Comparison of ENCODE assay signal across 9 cellular contexts in genomic region chr10:77004917-77005564, GRCh38.
DNase-seq lines count a peak whose midpoint lies in the region; ATAC-seq, FAIRE-seq and TF ChIP-seq lines count a peak whose summit lies in the region.
"Had no signal": no experiment of that assay in that cellular context is flagged by ENCODE, and none has a peak within 500 bp of the region (broad histone marks: within the 10 kb centered on the region; RNA-seq: fewer than 3 reads in every experiment).

No MANE protein-coding gene starts in this region.

- in situ Hi-C loops in GM12878 (cut with MboI) = no loop called here

- no peak overlapping the region for H3K4me3 ChIP-seq in GM12878
- no peak overlapping the region for H3K4me3 ChIP-seq in thyroid gland (replicated peaks in 1 of 3)

- TF ChIP-seq CTCF in AG09319 (IDR thresholded peaks at IDR 0.05; ENCODE audit: low read depth, low read length) = peak; percentile 84
- TF ChIP-seq CTCF in GM12878 (IDR thresholded peaks at IDR 0.05 in 2 of 3, conservative IDR thresholded peaks at IDR 0.05 in 1 of 3; ENCODE audit: control insufficient read depth in 2 of 3, extremely low read depth in 1 of 3, insufficient read depth in 1 of 3, low read depth in 3 of 3, low read length in 3 of 3) = peak; percentile 68 to 76 (median 75)
- peak in 4 of 6 experiments; percentile 48 to 75 (median 74) for TF ChIP-seq CTCF in thyroid gland (IDR thresholded peaks at IDR 0.05)

- H2AFZ ChIP-seq in GM12878 (ENCODE audit: control insufficient read depth, low read depth, low read length) = no peak overlapping the region

- WGBS in GM12878 (ENCODE audit: insufficient coverage, insufficient replicate concordance, low lambda C conversion rate, missing lambda C conversion rate) = 67% methylated on average over 3 of the region's 3 CpGs
- 36 to 48% methylated on average over 3 of the region's 3 CpGs for WGBS in thyroid gland, 2 donors

- POLR2A ChIA-PET in GM12878 (lab: Charles Lee) = no interaction called here
- POLR2A ChIA-PET in activated CD4-positive, alpha-beta T cell treated with anti-CD3 and anti-CD28 coated beads, Interleukin-2, amount 10 ng/mL, durations not matched to agents 7 days and 5 days (lab: Charles Lee) = no interaction called here

- H3K4me2 ChIP-seq in GM12878 (ENCODE audit: control insufficient read depth, insufficient read depth) = no peak overlapping the region

- H3K4me1 Mint-ChIP-seq in immature natural killer cell = no peaks in the 10 kb centered on the region
- no peaks in the 10 kb centered on the region for H3K4me1 Mint-ChIP-seq in activated CD4-positive, alpha-beta T cell treated with anti-CD3 and anti-CD28 coated beads, Interleukin-2, amount 10 ng/mL, durations not matched to agents 7 days and 5 days

- H3K79me2 ChIP-seq in GM12878 (ENCODE audit: control insufficient read depth, insufficient read depth, low read length) = no peaks in the 10 kb centered on the region

- H3K9me3 ChIP-seq in GM12878 (replicated peaks; ENCODE audit: control insufficient read depth, insufficient read depth, low read length) (no peaks in the 10 kb centered on the region), thyroid gland (no peaks in the 10 kb centered on the region)

- H3K27me3 ChIP-seq in GM12878 (replicated peaks in 1 of 2; ENCODE audit: control insufficient read depth in 2 of 2, insufficient read depth in 2 of 2, low read length in 1 of 2) (no peaks in the 10 kb centered on the region), thyroid gland (no peaks in the 10 kb centered on the region)

- FAIRE-seq in GM18507 (lab: Jason Lieb, UNC) (peak; percentile 41), GM12878 (lab: Jason Lieb, UNC) (no peak)

- no peaks in the 10 kb centered on the region for H4K20me1 ChIP-seq in GM12878 (ENCODE audit: control insufficient read depth, insufficient read depth)

- H3K9ac ChIP-seq in GM12878 (ENCODE audit: control insufficient read depth, insufficient read depth, low read length) = no peak overlapping the region

- peak; percentile 53; the same call in 2 of the 3 replicates for ATAC-seq in GM12878
- no peak for ATAC-seq in GM19455 (IDR thresholded peaks at IDR 0.05; ENCODE audit: unreplicated experiment)

- no peaks in the 10 kb centered on the region for H3K36me3 Mint-ChIP-seq in immature natural killer cell
- no peaks in the 10 kb centered on the region for H3K36me3 Mint-ChIP-seq in activated CD4-positive, alpha-beta T cell treated with anti-CD3 and anti-CD28 coated beads, Interleukin-2, amount 10 ng/mL, durations not matched to agents 7 days and 5 days (ENCODE audit: low read depth)

- TF ChIP-seq POLR2A in GM12878 (IDR thresholded peaks at IDR 0.05; ENCODE audit: low read depth, low read length) (no peak), thyroid gland (IDR thresholded peaks at IDR 0.05) (no peak)

- DNase-seq in AG09319 (ENCODE audit: extremely low read depth, low read depth) = peak; percentile 54
- DNase-seq in GM18507 (ENCODE audit: extremely low spot score, insufficient read length, low read depth) = no peak
- peak; percentile 21 for DNase-seq in NCI-H146 treated with DMSO at 0.1 percent for 48 hours (lab: John Stamatoyannopoulos, UW; ENCODE audit: unreplicated experiment)
- DNase-seq in GM12878 (ENCODE audit: low read depth, low spot score) = no peak
- DNase-seq in immature natural killer cell = peak in 2 of 3 donors; percentile 2 to 4
- peak; percentile 15 to 21 for DNase-seq in thyroid gland
- no peak for DNase-seq in activated CD4-positive, alpha-beta T cell treated with anti-CD3 and anti-CD28 coated beads, Interleukin-2, amount 10 ng/mL, durations not matched to agents 7 days and 5 days

- no peak overlapping the region for H3K27ac Mint-ChIP-seq in immature natural killer cell
- no peak overlapping the region for H3K27ac Mint-ChIP-seq in activated CD4-positive, alpha-beta T cell treated with anti-CD3 and anti-CD28 coated beads, Interleukin-2, amount 10 ng/mL, durations not matched to agents 7 days and 5 days

- no peaks in the 10 kb centered on the region for H3K36me3 ChIP-seq in GM12878 (ENCODE audit: control insufficient read depth in 2 of 2, insufficient read depth in 2 of 2, low read length in 1 of 2)
- H3K36me3 ChIP-seq in thyroid gland = no peaks in the 10 kb centered on the region

- TF ChIP-seq RAD21 in GM12878 (IDR thresholded peaks at IDR 0.05; ENCODE audit: insufficient read depth, low read depth, low read length) = peak; percentile 60

- intact Hi-C loops in GM12878 (cut with micrococcal nuclease; ENCODE audit: unreplicated experiment) (loop anchor here (5.0 kb wide), 1 partner anchor 107 kb away; no protein-coding TSS in a partner anchor), thyroid gland (cut with DNase I) (no loop called here)

- no peak for TF ChIP-seq EP300 in GM12878 (IDR thresholded peaks at IDR 0.05; ENCODE audit: borderline replicate concordance in 1 of 2, control insufficient read depth in 1 of 2, low read depth in 2 of 2, low read length in 2 of 2)

- no peak overlapping the region for H3K4me3 Mint-ChIP-seq in immature natural killer cell
- H3K4me3 Mint-ChIP-seq in activated CD4-positive, alpha-beta T cell treated with anti-CD3 and anti-CD28 coated beads, Interleukin-2, amount 10 ng/mL, durations not matched to agents 7 days and 5 days = no peak overlapping the region

- BruUV-seq in GM12878 (replicated peaks; lab: Mats Ljungman, UMichigan) = no TSS peak

- CTCF ChIA-PET in GM12878 (lab: Yijun Ruan, JAX) = interaction anchor here (0.8 to 3.3 kb wide), 23 partner anchors 8 to 798 kb away, joined by 3 to 20 read pairs (median 5); no protein-coding TSS in a partner anchor
- CTCF ChIA-PET in activated CD4-positive, alpha-beta T cell treated with anti-CD3 and anti-CD28 coated beads, Interleukin-2, amount 10 ng/mL, durations not matched to agents 7 days and 5 days (lab: Charles Lee) = interaction anchor here (1.4 kb wide), 1 partner anchor 14 kb away, joined by 4 read pairs; no protein-coding TSS in a partner anchor

- RAD21 ChIA-PET in GM12878 (lab: Charles Lee; ENCODE audit: unreplicated experiment) = interaction anchor here (0.6 to 1.0 kb wide), 4 partner anchors 20 to 131 kb away, joined by 4 to 6 read pairs (median 4); no protein-coding TSS in a partner anchor

- no peak overlapping the region for H3K27ac ChIP-seq in GM12878 (ENCODE audit: control insufficient read depth, insufficient read depth)
- no peak overlapping the region for H3K27ac ChIP-seq in thyroid gland
- H3K27ac ChIP-seq: epithelial cell of prostate had no signal

- H3K27me3 Mint-ChIP-seq in immature natural killer cell (ENCODE audit: low read depth in 3 of 3) = peaks cover 0 to 6% (median 4%) of the 10 kb centered on the region in 3 donors
- peaks cover 4% of the 10 kb centered on the region for H3K27me3 Mint-ChIP-seq in activated CD4-positive, alpha-beta T cell treated with anti-CD3 and anti-CD28 coated beads, Interleukin-2, amount 10 ng/mL, durations not matched to agents 7 days and 5 days

- H3K9me3 Mint-ChIP-seq in immature natural killer cell = no peaks in the 10 kb centered on the region
- no peaks in the 10 kb centered on the region for H3K9me3 Mint-ChIP-seq in activated CD4-positive, alpha-beta T cell treated with anti-CD3 and anti-CD28 coated beads, Interleukin-2, amount 10 ng/mL, durations not matched to agents 7 days and 5 days

- H3K4me1 ChIP-seq in GM12878 (ENCODE audit: control insufficient read depth, insufficient read depth, low read length) (no peaks in the 10 kb centered on the region), thyroid gland (peaks cover 0 to 16% of the 10 kb centered on the region in 2 donors)

- SMC1A ChIA-PET in GM12878 (lab: Charles Lee; ENCODE audit: uncharacterized antibody, unreplicated experiment) = interaction anchor here (0.7 to 1.8 kb wide), 14 partner anchors 8 to 452 kb away, joined by 3 to 11 read pairs (median 4); no protein-coding TSS in a partner anchor

TF ChIP-seq in GM12878, 131 proteins besides CTCF, POLR2A, EP300 and RAD21:
- TF ChIP-seq TARDBP (IDR thresholded peaks at IDR 0.05; ENCODE audit: borderline replicate concordance) = no peak
- TF ChIP-seq ZSCAN29 (IDR thresholded peaks at IDR 0.05) = no peak
- TF ChIP-seq NBN (IDR thresholded peaks at IDR 0.05) = no peak
- no peak for TF ChIP-seq TBL1XR1 (IDR thresholded peaks at IDR 0.05; ENCODE audit: low read depth, low read length)
- TF ChIP-seq NR2F1 (conservative IDR thresholded peaks at IDR 0.05) = no peak
- TF ChIP-seq STAT1 (conservative IDR thresholded peaks at IDR 0.05) = no peak
TF ChIP-seq in GM12878: peak in this region for 0.

Comparison
In these comparisons a context has a peak if more than half of its experiments do, and no peak if none do; other contexts are left out.
1. DNase-seq: peak in AG09319 (single experiment), NCI-H146 treated with DMSO at 0.1 percent for 48 hours (single experiment), immature natural killer cell (2 of 3) and thyroid gland (2 of 2); none in GM18507 (single experiment), GM12878 (single experiment) and activated CD4-positive, alpha-beta T cell treated with anti-CD3 and anti-CD28 coated beads, Interleukin-2, amount 10 ng/mL, durations not matched to agents 7 days and 5 days (single experiment).
2. Peak in every context shown above with its lines, with median percentiles within 50 percentile points of each other: CTCF ChIP-seq.